Comparison of ENCODE assay signal across 15 cellular contexts in the genomic region with DNA sequence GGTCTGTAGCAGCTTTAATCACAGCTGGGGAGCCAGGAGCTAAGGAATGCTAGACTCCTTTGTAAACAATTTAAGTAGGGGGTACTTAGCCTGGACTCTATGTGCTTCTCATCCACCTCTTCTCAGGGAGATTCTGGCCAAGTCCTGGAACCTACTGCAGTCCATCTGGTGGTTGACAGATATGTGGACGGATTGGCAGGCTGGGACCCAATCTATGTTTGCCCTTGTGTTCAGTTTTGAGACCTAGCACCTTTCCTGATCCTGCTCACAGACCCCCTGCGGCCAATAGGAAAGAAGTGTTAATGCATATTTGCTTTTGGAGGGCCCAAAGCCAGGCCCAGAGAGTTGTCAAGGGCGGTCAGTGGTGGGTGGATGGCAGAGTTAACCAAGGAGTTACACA. TPM values are rescaled to one million over a fixed set of nuclear protein-coding genes. Genes with fewer than 3 reads are reported as not detected.
DNase-seq lines count a peak whose midpoint lies in the region; ATAC-seq and TF ChIP-seq lines count a peak whose summit lies in the region.
"Had no signal": no experiment of that assay in that cellular context is flagged by ENCODE, and none has a peak within 500 bp of the region (broad histone marks: within the 10 kb centered on the region; RNA-seq: fewer than 3 reads in every experiment).

No MANE protein-coding gene starts in this region.

- peaks cover 3% of the 10 kb centered on the region for H3K36me3 ChIP-seq in suprapubic skin
- H3K36me3 ChIP-seq in thyroid gland, result peaks cover 0 to 5% of the 10 kb centered on the region in 2 donors

- H3K9me3 ChIP-seq in suprapubic skin, result no peaks in the 10 kb centered on the region
- no peaks in the 10 kb centered on the region for H3K9me3 ChIP-seq in thyroid gland
- H3K9me3 ChIP-seq: A549, BLaER1 had no signal

- intact Hi-C loops in thyroid gland (cut with DNase I), result no loop called here

- H3K27me3 ChIP-seq in suprapubic skin, result no peaks in the 10 kb centered on the region
- H3K27me3 ChIP-seq in thyroid gland, result no peaks in the 10 kb centered on the region
- H3K27me3 ChIP-seq: BLaER1 had no signal

- no peak for TF ChIP-seq EP300 in suprapubic skin (IDR thresholded peaks at IDR 0.05)

- WGBS in suprapubic skin, result 100% methylated on average over 3 of the region's 3 CpGs
- 90 to 97% methylated on average over 3 of the region's 3 CpGs for WGBS in thyroid gland, 2 donors

- TF ChIP-seq POLR2A in suprapubic skin (IDR thresholded peaks at IDR 0.05) (no peak), thyroid gland (IDR thresholded peaks at IDR 0.05) (no peak)

- ATAC-seq in omental fat pad (ENCODE audit: low FRiP score), result no peak
- ATAC-seq: HCT116 had no signal

- DNase-seq in cerebellar cortex (ENCODE audit: low spot score), result peak; percentile 58
- peak; percentile 28 for DNase-seq in islet precursor cell
- DNase-seq in suprapubic skin (ENCODE audit: low spot score in 2 of 2), result no peak
- no peak for DNase-seq in thyroid gland
- DNase-seq in activated CD4-positive, alpha-beta T cell treated with anti-CD3 and anti-CD28 coated beads, Interleukin-2, amount 50 U/mL, for 48 hours, result no peak
- DNase-seq in omental fat pad (ENCODE audit: low spot score), result no peak
- no peak for DNase-seq in T-helper 1 cell
- DNase-seq: AML-193; CD4-positive, CD25-positive, alpha-beta regulatory T cell; DMS53; GM23248 had no signal

- H3K4me1 ChIP-seq in suprapubic skin (peaks cover 44% of the 10 kb centered on the region), thyroid gland (peaks cover 4 to 19% of the 10 kb centered on the region in 2 donors)

- H3K4me3 ChIP-seq in suprapubic skin (no peak overlapping the region), thyroid gland (replicated peaks in 1 of 3) (no peak overlapping the region)
- H3K4me3 ChIP-seq: A549, BLaER1, GM23248 had no signal

- TF ChIP-seq CTCF in suprapubic skin (IDR thresholded peaks at IDR 0.05) (no peak), thyroid gland (IDR thresholded peaks at IDR 0.05) (no peak), omental fat pad (IDR thresholded peaks at IDR 0.05) (no peak)

- peak overlapping the region; percentile 75 for H3K27ac ChIP-seq in angular gyrus (ENCODE audit: low read depth, low read length)
- H3K27ac ChIP-seq in suprapubic skin, result peak overlapping the region; percentile 29
- H3K27ac ChIP-seq in thyroid gland, result no peak overlapping the region
- H3K27ac ChIP-seq: A549, BLaER1, GM23248 had no signal

RNA-seq across cellular contexts. Expression of a gene that starts 6.4 kb away (rescaled TPM):
- total RNA-seq in suprapubic skin (10 to 100 TPM; 23.2 to 36.6 (median 26.3) TPM), thyroid gland (10 to 100 TPM; 18.1 to 28.3 (median 24.2) TPM), omental fat pad (10 to 100 TPM in 3 of 4 donors, 1 to 10 TPM in 1; 7.6 to 38.7 (median 28.6) TPM)

Comparison
In these comparisons a context has a peak if more than half of its experiments do, and no peak if none do; other contexts are left out.
1. H3K27ac ChIP-seq: peak in angular gyrus (single experiment) and suprapubic skin (single experiment); none in thyroid gland (0 of 3).
2. DNase-seq: peak in cerebellar cortex (single experiment) and islet precursor cell (single experiment); none in suprapubic skin (0 of 2), thyroid gland (0 of 2), activated CD4-positive, alpha-beta T cell treated with anti-CD3 and anti-CD28 coated beads, Interleukin-2, amount 50 U/mL, for 48 hours (0 of 2), omental fat pad (single experiment) and T-helper 1 cell (0 of 5).